ENCODE assay signal across 9 cellular contexts in genomic region chrX:135572436-135572835, GRCh38. TPM values are rescaled to one million over a fixed set of nuclear protein-coding genes. Genes with fewer than 3 reads are reported as not detected.
A peak's percentile ranks its signal among the peaks of the same experiment; 100 is the strongest.
DNase-seq lines count a peak whose midpoint lies in the region; ATAC-seq, FAIRE-seq and TF ChIP-seq lines count a peak whose summit lies in the region.
"Had no signal": no experiment of that assay in that cellular context is flagged by ENCODE, and none has a peak within 500 bp of the region (broad histone marks: within the 10 kb centered on the region; RNA-seq: fewer than 3 reads in every experiment).

No MANE protein-coding gene starts in this region.

- H3K9ac ChIP-seq in H9 (ENCODE audit: extremely low read depth, insufficient read length, low read length) (no peak overlapping the region), GM12878 (ENCODE audit: control insufficient read depth, insufficient read depth, low read length) (no peak overlapping the region)

- H3K4me1 ChIP-seq in BE2C, result no peaks in the 10 kb centered on the region
- H3K4me1 ChIP-seq in H9 (ENCODE audit: insufficient read depth, low read length), result no peaks in the 10 kb centered on the region
- H3K4me1 ChIP-seq in GM12878 (ENCODE audit: control insufficient read depth, insufficient read depth, low read length), result no peaks in the 10 kb centered on the region

- H3K23ac ChIP-seq in H9 (ENCODE audit: insufficient read length, low read depth, low read length), result no peak overlapping the region

- H3K4me2 ChIP-seq in H9 (ENCODE audit: insufficient read depth, insufficient read length, low read length), result no peak overlapping the region
- H3K4me2 ChIP-seq in GM12878 (ENCODE audit: control insufficient read depth, insufficient read depth), result no peak overlapping the region

- H3K27me3 Mint-ChIP-seq in H9 (ENCODE audit: low read depth), result no peaks in the 10 kb centered on the region
- no peaks in the 10 kb centered on the region for H3K27me3 Mint-ChIP-seq in mesothelial cell of epicardium (ENCODE audit: low read depth)

- no peak overlapping the region for H4K91ac ChIP-seq in H9 (ENCODE audit: insufficient read length, low read depth, low read length)

- SMC1A ChIA-PET in GM12878 (lab: Charles Lee; ENCODE audit: uncharacterized antibody, unreplicated experiment), result interaction anchor here (0.8 to 2.3 kb wide), 4 partner anchors 23 to 88 kb away, joined by 3 to 14 read pairs (median 9); no protein-coding TSS in a partner anchor

- H2BK15ac ChIP-seq in H9 (ENCODE audit: low read depth, low read length), result no peak overlapping the region

- H3K27me3 ChIP-seq in BE2C, result no peaks in the 10 kb centered on the region
- H3K27me3 ChIP-seq in H9 (ENCODE audit: insufficient read depth, low read length), result no peaks in the 10 kb centered on the region
- H3K27me3 ChIP-seq in GM12878 (replicated peaks in 1 of 2; ENCODE audit: control insufficient read depth in 2 of 2, insufficient read depth in 2 of 2, low read length in 1 of 2), result no peaks in the 10 kb centered on the region

- FAIRE-seq in GM12878 (lab: Jason Lieb, UNC), result no peak

- BruUV-seq in GM12878 (replicated peaks; lab: Mats Ljungman, UMichigan), result no TSS peak

- WGBS in H9 (ENCODE audit: extremely low coverage, insufficient read length, low lambda C conversion rate), result no CpG with 5 or more reads among the region's 2 CpGs
- 26% methylated on average over 2 of the region's 2 CpGs for WGBS in GM12878 (ENCODE audit: insufficient coverage, insufficient replicate concordance, low lambda C conversion rate, missing lambda C conversion rate)

- no peak overlapping the region for H4K8ac ChIP-seq in H9 (replicated peaks; ENCODE audit: insufficient read length, low read depth, low read length)

- TF ChIP-seq POLR2A in GM12878 (IDR thresholded peaks at IDR 0.05; ENCODE audit: low read depth, low read length), result no peak

- H2BK120ac ChIP-seq in H9 (ENCODE audit: low read depth, low read length, poor library complexity, severe bottlenecking), result no peak overlapping the region

- H3K56ac ChIP-seq in H9 (ENCODE audit: insufficient read length, low read depth, low read length), result no peak overlapping the region

- H3K14ac ChIP-seq in H9 (ENCODE audit: insufficient read depth, low read length), result no peak overlapping the region

- H4K20me1 ChIP-seq in H9 (ENCODE audit: control insufficient read depth, insufficient read depth, insufficient read length) (no peaks in the 10 kb centered on the region), GM12878 (ENCODE audit: control insufficient read depth, insufficient read depth) (no peaks in the 10 kb centered on the region)

- H3K9me3 Mint-ChIP-seq in H9 (peaks cover 33 to 52% of the 10 kb centered on the region in 2 experiments), mesothelial cell of epicardium (peaks cover 20% of the 10 kb centered on the region)

- CTCF ChIA-PET in GM12878 (lab: Yijun Ruan, JAX), result interaction anchor here (0.7 to 2.4 kb wide), 5 partner anchors 7 to 89 kb away, joined by 3 to 13 read pairs (median 11); no protein-coding TSS in a partner anchor

- H3K36me3 Mint-ChIP-seq in H9 (ENCODE audit: insufficient read depth in 1 of 3, low read depth in 3 of 3) (peaks cover 0 to 12% (median 7%) of the 10 kb centered on the region in 3 experiments; a peak in 5 of 7 replicates), mesothelial cell of epicardium (peaks cover 6% of the 10 kb centered on the region)

- in situ Hi-C loops in GM12878 (cut with MboI), result no loop called here

- H3K27ac ChIP-seq in H9 (ENCODE audit: insufficient read length, low read depth, low read length), result no peak overlapping the region
- H3K27ac ChIP-seq in GM12878 (ENCODE audit: control insufficient read depth, insufficient read depth), result no peak overlapping the region

- RAD21 ChIA-PET in GM12878 (lab: Charles Lee; ENCODE audit: unreplicated experiment), result interaction anchor here (1.0 to 1.5 kb wide), 2 partner anchors 23 kb away, joined by 3 to 4 read pairs; no protein-coding TSS in a partner anchor

- H4K5ac ChIP-seq in H9 (ENCODE audit: insufficient read length, low read depth, low read length), result no peak overlapping the region

- no peak overlapping the region for H3T11ph ChIP-seq in H9 (ENCODE audit: low read length)

- no peaks in the 10 kb centered on the region for H3K23me2 ChIP-seq in H9 (ENCODE audit: insufficient read length, low read depth, low read length, poor library complexity, severe bottlenecking)

- H2BK5ac ChIP-seq in H9 (ENCODE audit: insufficient read length, low read length), result no peak overlapping the region

- no peak for TF ChIP-seq EP300 in GM12878 (IDR thresholded peaks at IDR 0.05; ENCODE audit: borderline replicate concordance in 1 of 2, control insufficient read depth in 1 of 2, low read depth in 2 of 2, low read length in 2 of 2)

- POLR2A ChIA-PET in GM12878 (lab: Charles Lee), result no interaction called here

- DNase-seq in BE2C (no peak), H9 (no peak), GM12878 (ENCODE audit: low read depth, low spot score) (no peak), mesothelial cell of epicardium (ENCODE audit: low spot score in 2 of 2, unreplicated experiment in 2 of 2) (no peak), kidney tubule cell (ENCODE audit: low spot score) (no peak), MV-4-11 (lab: John Stamatoyannopoulos, UW) (no peak), HUDEP-2 (lab: John Stamatoyannopoulos, UW; ENCODE audit: unreplicated experiment in 76 of 76) (no peak)
- DNase-seq in activated effector memory CD4-positive, alpha-beta T cell treated with Interleukin-2 at 50 U/mL for 16 hours, result no peak
- DNase-seq: NCI-H526 had no signal

- no peak overlapping the region for H3K4ac ChIP-seq in H9 (ENCODE audit: low read depth, low read length)

- no peaks in the 10 kb centered on the region for H3K36me3 ChIP-seq in BE2C
- no peaks in the 10 kb centered on the region; a peak in 2 of 4 replicates for H3K36me3 ChIP-seq in GM12878 (ENCODE audit: control insufficient read depth in 2 of 2, insufficient read depth in 2 of 2, low read length in 1 of 2)

- no peak overlapping the region for H2AK5ac ChIP-seq in H9 (ENCODE audit: insufficient read length, low read length)

- no peak overlapping the region for H3K18ac ChIP-seq in H9 (ENCODE audit: insufficient read length, low read depth, low read length)

- H2BK12ac ChIP-seq in H9 (ENCODE audit: insufficient read length, low read depth, low read length), result no peak overlapping the region

- H3K9me3 ChIP-seq in BE2C, result no peaks in the 10 kb centered on the region
- peaks cover 52% of the 10 kb centered on the region for H3K9me3 ChIP-seq in H9 (ENCODE audit: control insufficient read depth, low read depth, low read length)
- no peaks in the 10 kb centered on the region for H3K9me3 ChIP-seq in GM12878 (replicated peaks; ENCODE audit: control insufficient read depth, insufficient read depth, low read length)

- H3K4me3 ChIP-seq in BE2C (ENCODE audit: low read depth, low read length), result no peak overlapping the region
- no peak overlapping the region for H3K4me3 ChIP-seq in GM12878

- ATAC-seq in GM12878, result no peak

- H3K79me1 ChIP-seq in H9 (ENCODE audit: insufficient read depth, low read depth, low read length, poor library complexity, severe bottlenecking), result no peaks in the 10 kb centered on the region

- H2AFZ ChIP-seq in H9 (ENCODE audit: low read length), result no peak overlapping the region
- no peak overlapping the region for H2AFZ ChIP-seq in GM12878 (ENCODE audit: control insufficient read depth, low read depth, low read length)

- no peak overlapping the region for H3K27ac Mint-ChIP-seq in H9
- no peak overlapping the region for H3K27ac Mint-ChIP-seq in mesothelial cell of epicardium

- peak; percentile 38; the same call in 1 of the 2 replicates for TF ChIP-seq RAD21 in GM12878 (IDR thresholded peaks at IDR 0.05; ENCODE audit: insufficient read depth, low read depth, low read length)

- no peaks in the 10 kb centered on the region for H3K79me2 ChIP-seq in H9 (ENCODE audit: insufficient read depth, low read length)
- no peaks in the 10 kb centered on the region for H3K79me2 ChIP-seq in GM12878 (ENCODE audit: control insufficient read depth, insufficient read depth, low read length)

- TF ChIP-seq CTCF in BE2C (IDR thresholded peaks at IDR 0.05; ENCODE audit: low read depth, low read length) (peak; percentile 34), H9 (conservative IDR thresholded peaks at IDR 0.05) (peak; percentile 55), GM12878 (IDR thresholded peaks at IDR 0.05 in 2 of 3, conservative IDR thresholded peaks at IDR 0.05 in 1 of 3; ENCODE audit: control insufficient read depth in 2 of 3, extremely low read depth in 1 of 3, insufficient read depth in 1 of 3, low read depth in 3 of 3, low read length in 3 of 3) (peak in 2 of 3 experiments; percentile 20 to 27; a peak in 3 of 6 replicates), mesothelial cell of epicardium (IDR thresholded peaks at IDR 0.05; ENCODE audit: unreplicated experiment) (peak; percentile 48)

- no peak overlapping the region for H2BK20ac ChIP-seq in H9 (ENCODE audit: low read depth, low read length, poor library complexity, severe bottlenecking)

- intact Hi-C loops in GM12878 (cut with micrococcal nuclease; ENCODE audit: unreplicated experiment), result loop anchor here (2.0 kb wide), 1 partner anchor 88 kb away; no protein-coding TSS in a partner anchor

- H3K4me3 Mint-ChIP-seq in H9 (no peak overlapping the region), mesothelial cell of epicardium (no peak overlapping the region)

- H3K4me1 Mint-ChIP-seq in H9 (peaks cover 2 to 3% of the 10 kb centered on the region in 2 experiments; a peak in 3 of 4 replicates), mesothelial cell of epicardium (no peaks in the 10 kb centered on the region)

TF ChIP-seq in GM12878, 131 proteins besides CTCF, POLR2A, EP300 and RAD21 (continues in another document):
- TF ChIP-seq ZNF274 (IDR thresholded peaks at IDR 0.05; ENCODE audit: insufficient read depth, insufficient read length), result no peak

RNA-seq across cellular contexts. Expression of gene INTS6L, which starts 52.0 kb away (rescaled TPM):
- polyA plus RNA-seq in BE2C (2012; ENCODE audit: insufficient read depth, insufficient read length, low read depth), result 2.4 TPM
- total RNA-seq in H9 (2021) (7.4 and 7.8 TPM in 2 replicates), GM12878 (2014; rRNA removed) (14.1 and 16.1 TPM in 2 replicates), GM12878 (2014; rRNA removed; fragmentation: Illumina TruSeq; extraction: Trizol) (18.7 and 20.8 TPM in 2 replicates), GM12878 (2021) (14.2 and 16.6 TPM in 2 replicates), mesothelial cell of epicardium (31.7 to 32.9 TPM (median 32.6 TPM) in 3 replicates)
- total RNA-seq in GM12878 (2013; cell fraction: nucleolus; rRNA removed), result 101 and 106 TPM in 2 replicates
- polyA plus RNA-seq in GM12878 (2011; ENCODE audit: low read depth), result 14.5 TPM
- polyA plus RNA-seq in GM12878 (2011; rRNA removed) (84.9 and 137 TPM in 2 replicates), GM12878 (2014; fragmentation: Illumina TruSeq; extraction: Trizol) (25.1 and 34.2 TPM in 2 replicates), GM12878 (2014; fragmentation: Nextera tagmentation; extraction: Ambion mirVana) (10 to 100 TPM in 1 of 2 experiments, 1 to 10 TPM in 1; 4.9 to 10.5 TPM), GM12878 (2014; rRNA removed) (20.8 and 20.9 TPM in 2 replicates), GM12878 (2016; fragmentation: Nextera tagmentation; extraction: Ambion mirVana) (1 to 10 TPM; 7.5 to 9.2 TPM)
- polyA plus RNA-seq in GM12878 (2011; cell fraction: cytosol; rRNA removed), result 28.7 and 29.9 TPM in 2 replicates
- polyA plus RNA-seq in GM12878 (2011; cell fraction: nucleus; rRNA removed), result 218 and 262 TPM in 2 replicates
- polyA plus RNA-seq in GM12878 (2012), result 16.1 and 17.6 TPM in 2 replicates
- 41.2 and 41.6 TPM in 2 replicates for polyA minus RNA-seq in GM12878 (2011; rRNA and poly(A)+ RNA removed)
- polyA minus RNA-seq in GM12878 (2011; cell fraction: cytosol; rRNA and poly(A)+ RNA removed), result 12.0 and 16.8 TPM in 2 replicates
- polyA minus RNA-seq in GM12878 (2011; cell fraction: nucleus; rRNA and poly(A)+ RNA removed), result 61.1 and 73.0 TPM in 2 replicates
